2 cellular contexts compared by ENCODE assay signal in the genomic region with DNA sequence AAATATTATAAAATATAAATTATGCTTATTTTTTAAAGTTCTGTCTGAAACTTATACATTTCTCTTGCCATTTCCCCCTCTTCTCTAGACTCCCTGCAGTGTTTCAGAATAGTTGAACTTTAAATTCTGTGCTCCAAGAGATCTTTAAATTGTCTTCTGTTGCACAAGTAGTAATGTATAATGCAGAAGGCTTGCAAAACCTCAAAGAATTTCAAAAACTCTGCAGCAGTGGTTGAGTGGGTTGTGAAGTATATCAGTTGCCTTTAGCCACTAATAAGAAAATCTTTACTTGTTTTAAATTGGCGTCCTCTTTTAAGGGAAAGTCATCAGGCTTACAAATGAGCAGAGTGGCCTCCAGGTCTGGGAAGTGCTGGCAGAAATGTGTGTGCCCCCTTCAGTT.
TF ChIP-seq lines count a peak whose summit lies in the region.

No MANE protein-coding gene starts in this region.

TF ChIP-seq in H1, 55 proteins besides CTCF, POLR2A, EP300 and RAD21:
- no peak for TF ChIP-seq SRF (IDR thresholded peaks at IDR 0.05; ENCODE audit: low read depth, low read length)
- TF ChIP-seq HDAC6 (IDR thresholded peaks at IDR 0.05; ENCODE audit: low read depth, low read length) = no peak
- no peak for TF ChIP-seq CBX8 (IDR thresholded peaks at IDR 0.05; ENCODE audit: borderline replicate concordance, low read depth, low read length)
- TF ChIP-seq BACH1 (IDR thresholded peaks at IDR 0.05; ENCODE audit: low read length) = no peak
- no peak for TF ChIP-seq TBP (IDR thresholded peaks at IDR 0.05; ENCODE audit: low read depth, low read length)
- TF ChIP-seq, protein P1, sequence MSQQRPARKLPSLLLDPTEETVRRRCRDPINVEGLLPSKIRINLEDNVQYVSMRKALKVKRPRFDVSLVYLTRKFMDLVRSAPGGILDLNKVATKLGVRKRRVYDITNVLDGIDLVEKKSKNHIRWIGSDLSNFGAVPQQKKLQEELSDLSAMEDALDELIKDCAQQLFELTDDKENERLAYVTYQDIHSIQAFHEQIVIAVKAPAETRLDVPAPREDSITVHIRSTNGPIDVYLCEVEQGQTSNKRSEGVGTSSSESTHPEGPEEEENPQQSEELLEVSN (IDR thresholded peaks at IDR 0.05) = no peak
- TF ChIP-seq SIN3A (conservative IDR thresholded peaks at IDR 0.05 in 1 of 2, IDR thresholded peaks at IDR 0.05 in 1 of 2; ENCODE audit: low read depth in 1 of 2, low read length in 2 of 2) = no peak
- TF ChIP-seq, protein P2, sequence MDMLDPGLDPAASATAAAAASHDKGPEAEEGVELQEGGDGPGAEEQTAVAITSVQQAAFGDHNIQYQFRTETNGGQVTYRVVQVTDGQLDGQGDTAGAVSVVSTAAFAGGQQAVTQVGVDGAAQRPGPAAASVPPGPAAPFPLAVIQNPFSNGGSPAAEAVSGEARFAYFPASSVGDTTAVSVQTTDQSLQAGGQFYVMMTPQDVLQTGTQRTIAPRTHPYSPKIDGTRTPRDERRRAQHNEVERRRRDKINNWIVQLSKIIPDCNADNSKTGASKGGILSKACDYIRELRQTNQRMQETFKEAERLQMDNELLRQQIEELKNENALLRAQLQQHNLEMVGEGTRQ (IDR thresholded peaks at IDR 0.05; ENCODE audit: low read length) = no peak
- no peak for TF ChIP-seq TAF1 (IDR thresholded peaks at IDR 0.05; ENCODE audit: low read depth, low read length)
- TF ChIP-seq CBX5 (IDR thresholded peaks at IDR 0.05; ENCODE audit: low read depth, low read length) = no peak
- TF ChIP-seq PHF8 (conservative IDR thresholded peaks at IDR 0.05; ENCODE audit: low read depth, low read length) = no peak
- no peak for TF ChIP-seq YY1 (IDR thresholded peaks at IDR 0.05; ENCODE audit: low read depth, low read length)
- TF ChIP-seq MAFK (IDR thresholded peaks at IDR 0.05; ENCODE audit: low read depth, low read length) = no peak
- TF ChIP-seq JUND (IDR thresholded peaks at IDR 0.05; ENCODE audit: low read length) = no peak
- TF ChIP-seq POLR2AphosphoS5 (IDR thresholded peaks at IDR 0.05; ENCODE audit: low read depth, low read length) = no peak
- TF ChIP-seq, protein P3, sequence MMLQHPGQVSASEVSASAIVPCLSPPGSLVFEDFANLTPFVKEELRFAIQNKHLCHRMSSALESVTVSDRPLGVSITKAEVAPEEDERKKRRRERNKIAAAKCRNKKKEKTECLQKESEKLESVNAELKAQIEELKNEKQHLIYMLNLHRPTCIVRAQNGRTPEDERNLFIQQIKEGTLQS (IDR thresholded peaks at IDR 0.05; ENCODE audit: insufficient read depth, low read depth, low read length) = no peak
TF ChIP-seq in H1: peak in this region for 0.

TF ChIP-seq in HepG2, 621 proteins besides CTCF, POLR2A, EP300 and RAD21:
- TF ChIP-seq KLF13 (CRISPR knock-in tag; IDR thresholded peaks at IDR 0.05) = no peak
